Comparison of ENCODE assay signal across 24 cellular contexts in the genomic region with DNA sequence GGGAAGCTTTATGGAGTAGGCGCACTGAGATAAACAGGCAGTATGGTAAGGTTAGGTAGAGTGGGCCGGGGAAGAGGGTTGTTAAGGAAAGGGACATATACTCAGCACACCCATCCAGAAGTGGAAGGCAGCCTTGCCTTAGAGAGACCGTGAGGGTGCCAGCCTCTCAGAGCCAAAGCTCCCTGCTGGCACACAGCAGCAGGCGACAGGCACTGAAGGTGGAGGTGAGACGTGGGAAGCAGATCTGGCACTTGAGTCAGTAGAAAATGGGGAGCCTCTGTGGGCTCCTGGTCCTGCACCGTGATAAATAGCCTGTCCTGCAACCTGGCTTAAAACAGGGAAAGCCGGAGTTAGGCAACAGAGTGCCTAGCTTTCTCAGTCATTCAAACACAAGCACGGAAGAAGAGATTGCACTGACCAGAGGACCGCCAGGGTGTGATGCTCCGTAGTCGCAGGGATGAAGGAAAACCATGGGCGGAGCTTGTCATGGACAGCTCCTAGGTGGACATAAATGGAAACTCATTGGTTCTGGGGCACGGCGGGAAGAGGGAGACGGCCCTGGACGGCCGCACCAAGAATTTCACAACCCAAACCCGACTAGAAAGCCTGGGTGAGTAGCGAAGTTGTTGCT. TPM values are rescaled to one million over a fixed set of nuclear protein-coding genes. Genes with fewer than 3 reads are reported as not detected.
"Had no signal": no experiment of that assay in that cellular context is flagged by ENCODE, and none has a peak within 500 bp of the region (broad histone marks: within the 10 kb centered on the region; RNA-seq: fewer than 3 reads in every experiment).

No MANE protein-coding gene starts in this region.

- DNase-seq: activated B cell treated with CpG ODN at 0.5 μM for 24 hours; activated CD4-positive, alpha-beta T cell treated with anti-CD3 and anti-CD28 coated beads, Interleukin-2, amount 50 U/mL, for 1 hour; activated CD8-positive, alpha-beta T cell treated with anti-CD3 and anti-CD28 coated beads for 36 hours; activated gamma-delta T cell treated with Interleukin-2 at 50 U/mL for 16 hours; activated naive CD4-positive, alpha-beta T cell treated with anti-CD3 and anti-CD28 coated beads, Interleukin-2, amount 50 U/mL, for 16 hours; activated T-cell treated with anti-CD3 and anti-CD28 coated beads, Interleukin-2, amount 50 U/mL, for 4 hours; amniotic stem cell; colonic mucosa; effector memory CD4-positive, alpha-beta T cell; erythroblast; hippocampal formation; left cardiac atrium; left ventricle myocardium superior; naive thymus-derived CD4-positive, alpha-beta T cell; nucleus accumbens; stimulated activated CD4-positive, alpha-beta T cell treated with anti-CD3 and anti-CD28 coated beads, Interleukin-2, amount 100 ng/mL, for 48 hours; stimulated activated naive CD4-positive, alpha-beta T cell treated with Interleukin-2 at 50 U/mL for 16 hours; T-helper 2 cell had no signal

- H3K9ac ChIP-seq: parathyroid adenoma had no signal

- H2AFZ ChIP-seq: parathyroid adenoma had no signal

- H3K9me3 ChIP-seq: colonic mucosa, gastroesophageal sphincter, right atrium auricular region, thoracic aorta, upper lobe of left lung, vagina had no signal

- H3K36me3 ChIP-seq: colonic mucosa, gastroesophageal sphincter, thoracic aorta, upper lobe of left lung, vagina had no signal

- H3K4me3 ChIP-seq: colonic mucosa, gastroesophageal sphincter, right atrium auricular region, thoracic aorta, upper lobe of left lung, vagina had no signal

- H3K4me1 ChIP-seq: gastroesophageal sphincter, parathyroid adenoma, upper lobe of left lung, vagina had no signal

- H3K27me3 ChIP-seq: colonic mucosa, gastroesophageal sphincter, right atrium auricular region, upper lobe of left lung, vagina had no signal

- H3K27ac ChIP-seq: colonic mucosa, gastroesophageal sphincter, parathyroid adenoma, right atrium auricular region, thoracic aorta, upper lobe of left lung, vagina had no signal

RNA-seq across cellular contexts. Expression of gene KCNK1, which starts 15.5 kb away (rescaled TPM):
- total RNA-seq: activated B cell treated with CpG ODN at 0.5 μM for 24 hours; activated CD8-positive, alpha-beta T cell treated with anti-CD3 and anti-CD28 coated beads for 36 hours had no signal
- polyA plus RNA-seq: naive thymus-derived CD4-positive, alpha-beta T cell had no signal
